ENCODE assay signal across 1 cellular context in genomic region chr19:28425431-28425931, GRCh38.
TF ChIP-seq lines count a peak whose summit lies in the region.

No MANE protein-coding gene starts in this region.

TF ChIP-seq in HEK293, 187 proteins besides CTCF, POLR2A, EP300 and RAD21 (continued from another document):
- TF ChIP-seq PRDM4 (tag by site-specific recombination; IDR thresholded peaks at IDR 0.05) (peak; percentile 93), KLF9 (tag by site-specific recombination; IDR thresholded peaks at IDR 0.05; ENCODE audit: low read depth) (peak; percentile 47; the same call in 1 of the 2 replicates), SP7 (tag by site-specific recombination; IDR thresholded peaks at IDR 0.05) (peak; percentile 100), AEBP2 (tag by site-specific recombination; IDR thresholded peaks at IDR 0.05; ENCODE audit: borderline replicate concordance) (no peak), ZNF670 (tag by site-specific recombination; IDR thresholded peaks at IDR 0.05; ENCODE audit: low read depth) (no peak), IKZF3 (tag by site-specific recombination; IDR thresholded peaks at IDR 0.05) (peak; percentile 83), ZSCAN5A (tag by site-specific recombination; IDR thresholded peaks at IDR 0.05) (peak; percentile 97), ZEB2 (tag by site-specific recombination; IDR thresholded peaks at IDR 0.05) (peak; percentile 70), ZNF629 (tag by site-specific recombination; IDR thresholded peaks at IDR 0.05) (peak; percentile 89)
